11 cellular contexts compared by ENCODE assay signal in genomic region chr10:66928000-66928770, GRCh38. TPM values are rescaled to one million over a fixed set of nuclear protein-coding genes. Genes with fewer than 3 reads are reported as not detected.
DNase-seq lines count a peak whose midpoint lies in the region; ATAC-seq and TF ChIP-seq lines count a peak whose summit lies in the region.
"Had no signal": no experiment of that assay in that cellular context is flagged by ENCODE, and none has a peak within 500 bp of the region (broad histone marks: within the 10 kb centered on the region; RNA-seq: fewer than 3 reads in every experiment).

No MANE protein-coding gene starts in this region.

- DNase-seq in GM23248 = peak; percentile 23
- DNase-seq in amniotic stem cell (lab: John Stamatoyannopoulos, UW) = peak; percentile 12
- DNase-seq in hepatocyte (ENCODE audit: low spot score) = peak; percentile 27
- peak; percentile 78 for DNase-seq in posterior vena cava (ENCODE audit: low spot score)
- no peak for DNase-seq in colonic mucosa
- DNase-seq in CD14-positive monocyte (ENCODE audit: low spot score) = no peak
- no peak for DNase-seq in RWPE1 (ENCODE audit: low spot score)
- DNase-seq: effector memory CD8-positive, alpha-beta T cell; NCI-H1436 had no signal

- H2AFZ ChIP-seq in GM23248 (no peak overlapping the region), hepatocyte (no peak overlapping the region)

- no peaks in the 10 kb centered on the region for H3K36me3 Mint-ChIP-seq in CD14-positive monocyte

- no peaks in the 10 kb centered on the region for H3K79me2 ChIP-seq in GM23248 (ENCODE audit: insufficient read depth)
- no peaks in the 10 kb centered on the region for H3K79me2 ChIP-seq in hepatocyte

- H3K27me3 ChIP-seq in GM23248 (replicated peaks; ENCODE audit: insufficient read depth) (peaks cover 31% of the 10 kb centered on the region), hepatocyte (peaks cover 22% of the 10 kb centered on the region), colonic mucosa (peaks cover 14% of the 10 kb centered on the region)

- H3K9me2 ChIP-seq in GM23248 (ENCODE audit: insufficient read depth) (no peaks in the 10 kb centered on the region), hepatocyte (replicated peaks; ENCODE audit: insufficient read depth) (no peaks in the 10 kb centered on the region)

- H3K9ac ChIP-seq in GM23248 (no peak overlapping the region), colonic mucosa (ENCODE audit: low read depth in 2 of 2, low read length in 2 of 2) (no peak overlapping the region)

- no peaks in the 10 kb centered on the region for H3K36me3 ChIP-seq in GM23248 (ENCODE audit: low read depth)
- H3K36me3 ChIP-seq in hepatocyte (replicated peaks; ENCODE audit: insufficient read depth, low read depth) = no peaks in the 10 kb centered on the region
- H3K36me3 ChIP-seq in colonic mucosa = no peaks in the 10 kb centered on the region

- in situ Hi-C loops in GM23248 (cut with MboI) = no loop called here

- H3K4me1 ChIP-seq in GM23248 (ENCODE audit: insufficient read depth) (no peaks in the 10 kb centered on the region), hepatocyte (ENCODE audit: insufficient read depth) (no peaks in the 10 kb centered on the region), colonic mucosa (no peaks in the 10 kb centered on the region)

- no peaks in the 10 kb centered on the region for H3K9me3 Mint-ChIP-seq in CD14-positive monocyte

- H3K4me3 Mint-ChIP-seq in CD14-positive monocyte = peak overlapping the region in 1 of 2 donors; percentile 70
- H3K4me3 Mint-ChIP-seq: effector memory CD8-positive, alpha-beta T cell had no signal

- no peaks in the 10 kb centered on the region for H3K4me1 Mint-ChIP-seq in CD14-positive monocyte

- H3K27ac ChIP-seq in GM23248 (no peak overlapping the region), hepatocyte (no peak overlapping the region), colonic mucosa (no peak overlapping the region), RWPE1 (no peak overlapping the region)

- POLR2A ChIA-PET in RWPE1 (lab: Yijun Ruan, JAX; ENCODE audit: low non-redundant PET) = no interaction called here

- WGBS in GM23248 (ENCODE audit: low coverage in 1 of 2, low lambda C conversion rate in 2 of 2, missing lambda C conversion rate in 2 of 2), 2 experiments = 6 to 7% methylated on average over 29 of the region's 29 CpGs
- 21% methylated on average over 29 of the region's 29 CpGs for WGBS in hepatocyte (ENCODE audit: low lambda C conversion rate, missing lambda C conversion rate)

- peaks cover 26 to 37% (median 35%) of the 10 kb centered on the region in 3 donors for H3K27me3 Mint-ChIP-seq in CD14-positive monocyte (ENCODE audit: low read depth in 3 of 3)

- CTCF ChIA-PET in RWPE1 (lab: Yijun Ruan, JAX) = interaction anchor here (0.6 kb wide), 1 partner anchor 267 kb away, joined by 3 read pairs; no protein-coding TSS in a partner anchor

- H3K4me2 ChIP-seq in GM23248 (ENCODE audit: unreplicated experiment) = no peak overlapping the region
- peak overlapping the region; percentile 74 for H3K4me2 ChIP-seq in hepatocyte

- no peaks in the 10 kb centered on the region for H4K20me1 ChIP-seq in GM23248 (ENCODE audit: insufficient read depth)
- no peaks in the 10 kb centered on the region for H4K20me1 ChIP-seq in hepatocyte (ENCODE audit: insufficient read depth, poor library complexity, severe bottlenecking)

- no peaks in the 10 kb centered on the region for H3F3A ChIP-seq in GM23248 (ENCODE audit: insufficient read depth)

- TF ChIP-seq CTCF in hepatocyte (IDR thresholded peaks at IDR 0.05; ENCODE audit: poor library complexity) (no peak), colonic mucosa (IDR thresholded peaks at IDR 0.05) (no peak), CD14-positive monocyte (IDR thresholded peaks at IDR 0.05) (no peak), RWPE1 (conservative IDR thresholded peaks at IDR 0.05; ENCODE audit: low read depth) (no peak)

- H3K9me3 ChIP-seq in GM23248 (ENCODE audit: low read depth) (no peaks in the 10 kb centered on the region), hepatocyte (ENCODE audit: low read depth) (no peaks in the 10 kb centered on the region), colonic mucosa (no peaks in the 10 kb centered on the region)

- H3K4me3 ChIP-seq in GM23248 (no peak overlapping the region), hepatocyte (peak overlapping the region; percentile 6), colonic mucosa (no peak overlapping the region)

- peak overlapping the region in 1 of 7 donors; percentile 16 for H3K27ac Mint-ChIP-seq in CD14-positive monocyte
- H3K27ac Mint-ChIP-seq: effector memory CD8-positive, alpha-beta T cell had no signal

- intact Hi-C loops in posterior vena cava (cut with DNase I) = no loop called here
- intact Hi-C loops in colonic mucosa (cut with DNase I) = loop anchor here (5.0 kb wide), 1 partner anchor 341 kb away; no protein-coding TSS in a partner anchor
- intact Hi-C loops in CD14-positive monocyte (cut with micrococcal nuclease) = no loop called here

- ATAC-seq in GM19023 (IDR thresholded peaks at IDR 0.05; ENCODE audit: unreplicated experiment) = no peak
- ATAC-seq: effector memory CD8-positive, alpha-beta T cell had no signal

RNA-seq across cellular contexts. Expression of gene LRRTM3, which starts 2.3 kb away (rescaled TPM):
- total RNA-seq in GM23248 (2014; rRNA removed; shearing (Covaris generic)) = not detected in 2 replicates
- polyA plus RNA-seq in GM23248 (2016; fragmentation: Nextera tagmentation; extraction: Ambion mirVana) = not detected in 2 replicates
- 0.77 and 1.4 TPM in 2 replicates for total RNA-seq in hepatocyte
- polyA plus RNA-seq in hepatocyte = 0.68 and 1.9 TPM in 2 replicates
- total RNA-seq in posterior vena cava = not detected
- total RNA-seq in colonic mucosa = not detected
- polyA plus RNA-seq in CD14-positive monocyte = not detected
- total RNA-seq: SK-MEL-5 had no signal

Comparison
In these comparisons a context has a peak if more than half of its experiments do, and no peak if none do; other contexts are left out.
1. DNase-seq: peak in GM23248 (single experiment), amniotic stem cell (single experiment), hepatocyte (single experiment) and posterior vena cava (single experiment); none in colonic mucosa (single experiment), CD14-positive monocyte (single experiment) and RWPE1 (single experiment).